13 cellular contexts compared by ENCODE assay signal in the genomic region with DNA sequence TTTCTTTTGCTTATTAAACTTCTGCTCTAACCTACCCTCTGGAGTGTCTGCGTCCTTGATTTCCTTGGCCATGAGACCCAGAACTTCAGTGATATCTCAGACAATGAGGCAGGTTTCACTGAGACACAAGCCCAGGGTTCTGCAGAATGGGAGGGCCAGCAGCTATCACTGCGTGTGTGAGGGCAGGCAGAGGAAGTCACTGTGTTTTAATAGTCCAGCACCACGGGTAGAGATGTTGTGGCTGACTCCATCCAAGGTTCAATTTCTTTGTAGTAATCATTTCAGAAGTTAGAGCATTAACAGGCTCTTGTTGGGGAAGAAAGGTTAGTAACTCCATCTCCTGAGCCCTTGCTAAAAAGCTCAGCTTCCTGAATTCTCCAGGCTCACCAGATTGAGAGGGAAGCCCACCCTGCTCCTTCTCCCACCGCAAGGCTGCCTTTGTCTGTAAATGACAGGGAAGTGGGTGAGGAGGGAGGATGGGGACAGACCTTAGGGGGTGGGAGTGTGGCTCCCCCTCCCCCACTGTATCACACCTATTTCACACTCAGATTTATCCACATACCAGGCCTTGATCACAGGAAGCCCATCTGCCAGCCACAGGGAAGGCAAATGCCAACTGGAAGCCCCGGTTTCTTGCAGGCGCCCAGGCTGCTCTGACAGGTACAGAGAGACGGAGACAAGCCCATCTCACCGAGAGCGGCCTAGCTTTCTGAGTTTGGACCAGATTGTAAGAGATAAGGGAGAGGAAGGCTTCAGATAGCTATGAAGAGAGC. TPM values are rescaled to one million over a fixed set of nuclear protein-coding genes. Genes with fewer than 3 reads are reported as not detected.
DNase-seq lines count a peak whose midpoint lies in the region; ATAC-seq and TF ChIP-seq lines count a peak whose summit lies in the region.
"Had no signal": no experiment of that assay in that cellular context is flagged by ENCODE, and none has a peak within 500 bp of the region (broad histone marks: within the 10 kb centered on the region; RNA-seq: fewer than 3 reads in every experiment).

No MANE protein-coding gene starts in this region.

- H3K27ac ChIP-seq in mesendoderm (ENCODE audit: low read depth, low read length) (peak overlapping the region; percentile 4), thoracic aorta (no peak overlapping the region), esophagus muscularis mucosa (replicated peaks in 1 of 4) (peak overlapping the region in 2 of 4 donors; percentile 91 to 97)
- H3K27ac ChIP-seq: SJSA1 had no signal

- H2BK5ac ChIP-seq in mesendoderm (ENCODE audit: low read length) = no peak overlapping the region

- H2BK120ac ChIP-seq in mesendoderm (ENCODE audit: low read depth, low read length) = no peak overlapping the region

- peaks cover 3% of the 10 kb centered on the region for H3K36me3 Mint-ChIP-seq in activated naive CD4-positive, alpha-beta T cell treated with anti-CD3 and anti-CD28 coated beads, Interleukin-2, amount 50 U/mL, for 24 hours
- H3K36me3 Mint-ChIP-seq in activated CD8-positive, alpha-beta T cell treated with anti-CD3 and anti-CD28 coated beads for 36 hours (ENCODE audit: low read depth) = peaks cover 43% of the 10 kb centered on the region

- no peak overlapping the region for H3K18ac ChIP-seq in mesendoderm (ENCODE audit: low read length)

- H3K4me1 Mint-ChIP-seq in activated naive CD4-positive, alpha-beta T cell treated with anti-CD3 and anti-CD28 coated beads, Interleukin-2, amount 50 U/mL, for 24 hours = peaks cover 74% of the 10 kb centered on the region
- peaks cover 66% of the 10 kb centered on the region for H3K4me1 Mint-ChIP-seq in activated CD8-positive, alpha-beta T cell treated with anti-CD3 and anti-CD28 coated beads for 36 hours (ENCODE audit: low read depth)

- H3K27me3 Mint-ChIP-seq in activated naive CD4-positive, alpha-beta T cell treated with anti-CD3 and anti-CD28 coated beads, Interleukin-2, amount 50 U/mL, for 24 hours = no peaks in the 10 kb centered on the region
- no peaks in the 10 kb centered on the region for H3K27me3 Mint-ChIP-seq in activated CD8-positive, alpha-beta T cell treated with anti-CD3 and anti-CD28 coated beads for 36 hours

- CTCF ChIA-PET in activated CD8-positive, alpha-beta T cell treated with anti-CD3 and anti-CD28 coated beads for 36 hours (lab: Charles Lee) = interaction anchor here (0.8 to 20.7 kb wide), 14 partner anchors 8 to 254 kb away, joined by 3 to 300 read pairs (median 4); partner anchors contain the start of genes PLEKHF1 and POP4

- no CpG with 5 or more reads among the region's 9 CpGs for WGBS in mesendoderm (ENCODE audit: extremely low coverage, insufficient coverage, low lambda C conversion rate)
- WGBS in esophagus muscularis mucosa = 75% methylated on average over 8 of the region's 9 CpGs

- H3K23ac ChIP-seq in mesendoderm (ENCODE audit: low read length) = no peak overlapping the region

- ATAC-seq in activated CD8-positive, alpha-beta T cell treated with anti-CD3 and anti-CD28 coated beads for 36 hours = peak; percentile 22
- ATAC-seq in thoracic aorta (ENCODE audit: insufficient number of reproducible peaks, low FRiP score, low read depth) (no peak), HG02870 (IDR thresholded peaks at IDR 0.05; ENCODE audit: unreplicated experiment) (no peak), HG03469 (IDR thresholded peaks at IDR 0.05; ENCODE audit: unreplicated experiment) (no peak)

- H3K4ac ChIP-seq in mesendoderm (ENCODE audit: low read depth, low read length) = no peak overlapping the region

- no peak overlapping the region for H4K8ac ChIP-seq in mesendoderm (ENCODE audit: low read depth, low read length)

- H3K4me1 ChIP-seq in mesendoderm (ENCODE audit: control insufficient read depth, low read depth, low read length) = peaks cover 8% of the 10 kb centered on the region
- H3K4me1 ChIP-seq in thoracic aorta (ENCODE audit: control insufficient read depth in 1 of 2, low read depth in 2 of 2) = peaks cover 20 to 52% of the 10 kb centered on the region in 2 donors
- H3K4me1 ChIP-seq in esophagus muscularis mucosa = peaks cover 26 to 75% (median 56%) of the 10 kb centered on the region in 4 donors

- H3K9me3 Mint-ChIP-seq in activated naive CD4-positive, alpha-beta T cell treated with anti-CD3 and anti-CD28 coated beads, Interleukin-2, amount 50 U/mL, for 24 hours = no peaks in the 10 kb centered on the region
- no peaks in the 10 kb centered on the region for H3K9me3 Mint-ChIP-seq in activated CD8-positive, alpha-beta T cell treated with anti-CD3 and anti-CD28 coated beads for 36 hours

- peak overlapping the region; percentile 96 for H3K27ac Mint-ChIP-seq in activated naive CD4-positive, alpha-beta T cell treated with anti-CD3 and anti-CD28 coated beads, Interleukin-2, amount 50 U/mL, for 24 hours
- H3K27ac Mint-ChIP-seq in activated CD8-positive, alpha-beta T cell treated with anti-CD3 and anti-CD28 coated beads for 36 hours = peak overlapping the region; percentile 93

- H3K36me3 ChIP-seq in mesendoderm (ENCODE audit: control insufficient read depth, insufficient read depth, low read length) (no peaks in the 10 kb centered on the region), thoracic aorta (no peaks in the 10 kb centered on the region), esophagus muscularis mucosa (peaks cover 7 to 14% (median 9%) of the 10 kb centered on the region in 4 donors)
- H3K36me3 ChIP-seq: BE2C had no signal

- POLR2A ChIA-PET in activated CD8-positive, alpha-beta T cell treated with anti-CD3 and anti-CD28 coated beads for 36 hours (lab: Charles Lee) = interaction anchor here (0.8 to 4.6 kb wide), 13 partner anchors 8 to 107 kb away, joined by 3 to 49 read pairs (median 4); partner anchors contain the start of genes PLEKHF1 and POP4

- no peak for DNase-seq in activated naive CD4-positive, alpha-beta T cell treated with Interleukin-2 at 50 U/mL for 16 hours
- peak; percentile 58 for DNase-seq in activated CD8-positive, alpha-beta T cell treated with anti-CD3 and anti-CD28 coated beads for 36 hours
- DNase-seq in mesendoderm (peak; percentile 54), thoracic aorta (ENCODE audit: low spot score) (no peak), esophagus muscularis mucosa (ENCODE audit: extremely low spot score) (no peak)
- DNase-seq: BE2C, NCI-H1105, NCI-H82, substantia nigra had no signal

- intact Hi-C loops in activated CD8-positive, alpha-beta T cell treated with anti-CD3 and anti-CD28 coated beads for 36 hours (cut with micrococcal nuclease) = no loop called here
- intact Hi-C loops in esophagus muscularis mucosa (cut with DNase I) = no loop called here

- H4K5ac ChIP-seq in mesendoderm (ENCODE audit: low read length) = no peak overlapping the region

- no peaks in the 10 kb centered on the region for H3K27me3 ChIP-seq in mesendoderm (ENCODE audit: insufficient read depth, low read length, poor library complexity)
- H3K27me3 ChIP-seq in thoracic aorta (replicated peaks; ENCODE audit: insufficient read depth) = no peaks in the 10 kb centered on the region
- no peaks in the 10 kb centered on the region for H3K27me3 ChIP-seq in esophagus muscularis mucosa
- H3K27me3 ChIP-seq: BE2C, SJSA1 had no signal

- H3K9me3 ChIP-seq in thoracic aorta = no peaks in the 10 kb centered on the region
- no peaks in the 10 kb centered on the region for H3K9me3 ChIP-seq in esophagus muscularis mucosa
- H3K9me3 ChIP-seq: BE2C, SJSA1 had no signal

- TF ChIP-seq CTCF in activated CD8-positive, alpha-beta T cell treated with anti-CD3 and anti-CD28 coated beads for 36 hours (IDR thresholded peaks at IDR 0.05) = no peak
- no peak for TF ChIP-seq CTCF in thoracic aorta (IDR thresholded peaks at IDR 0.05)
- no peak for TF ChIP-seq CTCF in esophagus muscularis mucosa (IDR thresholded peaks at IDR 0.05)

- peaks cover 2% of the 10 kb centered on the region for H3K79me1 ChIP-seq in mesendoderm (ENCODE audit: low read length)

- H3K56ac ChIP-seq in mesendoderm (ENCODE audit: low read length) = peak overlapping the region; percentile 8

- H3K4me3 ChIP-seq in mesendoderm (ENCODE audit: low read length) (no peak overlapping the region), thoracic aorta (peak overlapping the region; percentile 100), esophagus muscularis mucosa (no peak overlapping the region)
- H3K4me3 ChIP-seq: SJSA1 had no signal

- H3K4me3 Mint-ChIP-seq in activated naive CD4-positive, alpha-beta T cell treated with anti-CD3 and anti-CD28 coated beads, Interleukin-2, amount 50 U/mL, for 24 hours = peak overlapping the region; percentile 90
- H3K4me3 Mint-ChIP-seq in activated CD8-positive, alpha-beta T cell treated with anti-CD3 and anti-CD28 coated beads for 36 hours = peak overlapping the region; percentile 95

- TF ChIP-seq EP300 in esophagus muscularis mucosa (IDR thresholded peaks at IDR 0.05) = no peak

- no peaks in the 10 kb centered on the region for H3K79me2 ChIP-seq in mesendoderm (ENCODE audit: control insufficient read depth, insufficient read depth, low read length)

- H3K4me2 ChIP-seq in mesendoderm (ENCODE audit: low read length) = no peak overlapping the region

- no peak overlapping the region for H2BK15ac ChIP-seq in mesendoderm (replicated peaks; ENCODE audit: low read depth)

- peak overlapping the region; percentile 33 for H3K9ac ChIP-seq in mesendoderm (ENCODE audit: low read length)

- H2AK5ac ChIP-seq in mesendoderm (ENCODE audit: low read length) = no peak overlapping the region

- TF ChIP-seq POLR2A in esophagus muscularis mucosa (IDR thresholded peaks at IDR 0.05; ENCODE audit: low read depth) = no peak

RNA-seq across cellular contexts. Expression of gene C19orf12, which starts 2.1 kb away (rescaled TPM):
- total RNA-seq in activated CD8-positive, alpha-beta T cell treated with anti-CD3 and anti-CD28 coated beads for 36 hours = 10 to 100 TPM; 33.3 to 36.6 TPM
- 10.9 TPM for polyA plus RNA-seq in mesendoderm (2013, experiment 1 of 2)
- polyA plus RNA-seq in mesendoderm (2013, experiment 2 of 2) = 10.9 TPM
- total RNA-seq in thoracic aorta = 10 to 100 TPM; 36.1 to 46.4 TPM
- 10 to 100 TPM; 27.0 to 52.9 (median 38.9) TPM for total RNA-seq in esophagus muscularis mucosa

RNA-seq across cellular contexts. Expression of gene PLEKHF1, which starts 47.7 kb away (rescaled TPM):
- 10 to 100 TPM; 30.4 to 31.7 TPM for total RNA-seq in activated CD8-positive, alpha-beta T cell treated with anti-CD3 and anti-CD28 coated beads for 36 hours
- 3.0 TPM for polyA plus RNA-seq in mesendoderm (2013, experiment 1 of 2)
- polyA plus RNA-seq in mesendoderm (2013, experiment 2 of 2) = 3.7 TPM
- total RNA-seq in thoracic aorta (10 to 100 TPM; 21.4 to 56.2 TPM), esophagus muscularis mucosa (10 to 100 TPM; 27.4 to 58.6 (median 36.1) TPM)

Comparison
In these comparisons a context has a peak if more than half of its experiments do, and no peak if none do; other contexts are left out.
1. DNase-seq: peak in activated CD8-positive, alpha-beta T cell treated with anti-CD3 and anti-CD28 coated beads for 36 hours (single experiment) and mesendoderm (single experiment); none in activated naive CD4-positive, alpha-beta T cell treated with Interleukin-2 at 50 U/mL for 16 hours (single experiment), thoracic aorta (single experiment) and esophagus muscularis mucosa (single experiment).